35 cellular contexts compared by ENCODE assay signal in genomic region chr3:190314741-190315140, GRCh38. TPM values are rescaled to one million over a fixed set of nuclear protein-coding genes. Genes with fewer than 3 reads are reported as not detected.
"Had no signal": no experiment of that assay in that cellular context is flagged by ENCODE, and none has a peak within 500 bp of the region (broad histone marks: within the 10 kb centered on the region; RNA-seq: fewer than 3 reads in every experiment).

No MANE protein-coding gene starts in this region.

- H3K27me3 ChIP-seq: adrenal gland, ascending aorta, brain microvascular endothelial cell, breast epithelium had no signal

- H3K36me3 Mint-ChIP-seq: activated CD4-positive, alpha-beta memory T cell treated with anti-CD3 and anti-CD28 coated beads for 36 hours; activated naive CD8-positive, alpha-beta T cell treated with anti-CD3 and anti-CD28 coated beads for 36 hours had no signal

- ATAC-seq: activated CD8-positive, alpha-beta T cell treated with anti-CD3 and anti-CD28 coated beads for 36 hours; activated naive CD4-positive, alpha-beta T cell treated with anti-CD3 and anti-CD28 coated beads, Interleukin-2, amount 50 U/mL, for 72 hours; activated T-cell treated with anti-CD3 and anti-CD28 coated beads, Interleukin-2, amount 50 U/mL, for 4 hours; activated T-cell treated with anti-CD3 and anti-CD28 coated beads, Interleukin-2, amount 50 U/mL, for 72 hours; activated T-helper 17 cell treated with anti-CD3 and anti-CD28 coated beads, Interleukin-2, amount 50 U/mL, for 72 hours had no signal

- DNase-seq: activated B cell treated with CpG ODN at 0.5 μM for 24 hours; activated CD4-positive, alpha-beta memory T cell treated with anti-CD3 and anti-CD28 coated beads for 36 hours; activated CD4-positive, alpha-beta T cell treated with anti-CD3 and anti-CD28 coated beads for 4 hours; activated CD4-positive, alpha-beta T cell treated with anti-CD3 and anti-CD28 coated beads, Interleukin-2, amount 10 ng/mL, durations not matched to agents 24 days and 14 days; activated CD4-positive, alpha-beta T cell treated with anti-CD3 and anti-CD28 coated beads, Interleukin-2, amount 50 U/mL, for 1 hour; activated CD4-positive, alpha-beta T cell treated with anti-CD3 and anti-CD28 coated beads, Interleukin-2, amount 50 U/mL, for 4 hours; activated CD4-positive, CD25-positive, alpha-beta regulatory T cell treated with anti-CD3 and anti-CD28 coated beads, Interleukin-2, amount 50 U/mL, for 72 hours; activated CD8-positive, alpha-beta memory T cell treated with anti-CD3 and anti-CD28 coated beads, Interleukin-2, amount 50 U/mL, for 4 hours; activated CD8-positive, alpha-beta T cell treated with anti-CD3 and anti-CD28 coated beads for 36 hours; activated effector memory CD4-positive, alpha-beta T cell treated with anti-CD3 and anti-CD28 coated beads, Interleukin-2, amount 50 U/mL, for 16 hours; activated gamma-delta T cell treated with Interleukin-2 at 50 U/mL for 16 hours; activated naive CD4-positive, alpha-beta T cell; activated naive CD4-positive, alpha-beta T cell treated with anti-CD3 and anti-CD28 coated beads for 36 hours; activated naive CD4-positive, alpha-beta T cell treated with anti-CD3 and anti-CD28 coated beads, Interleukin-2, amount 50 U/mL, for 16 hours; activated naive CD8-positive, alpha-beta T cell treated with anti-CD3 and anti-CD28 coated beads for 36 hours; activated T-cell treated with anti-CD3 and anti-CD28 coated beads for 4 hours; activated T-cell treated with anti-CD3 and anti-CD28 coated beads, Interleukin-2, amount 50 U/mL, for 1 hour; activated T-cell treated with anti-CD3 and anti-CD28 coated beads, Interleukin-2, amount 50 U/mL, for 4 hours; activated T-cell treated with anti-CD3 and anti-CD28 coated beads, Interleukin-2, amount 50 U/mL, for 72 hours; adrenal gland; amygdala; anterior cingulate cortex; brain microvascular endothelial cell; central memory CD4-positive, alpha-beta T cell; T-helper 1 cell; T-helper 2 cell; T-helper 9 cell had no signal

- H3K9me3 ChIP-seq: ascending aorta, breast epithelium had no signal

- H3K27ac ChIP-seq: adrenal gland, ascending aorta, brain microvascular endothelial cell, breast epithelium, VCaP had no signal

- H3K9me3 Mint-ChIP-seq: activated B cell treated with CpG ODN at 0.5 μM for 24 hours; activated CD4-positive, alpha-beta memory T cell treated with anti-CD3 and anti-CD28 coated beads for 36 hours; activated CD4-positive, alpha-beta T cell treated with anti-CD3 and anti-CD28 coated beads, Interleukin-2, amount 10 ng/mL, durations not matched to agents 24 days and 14 days; activated CD8-positive, alpha-beta T cell treated with anti-CD3 and anti-CD28 coated beads for 36 hours; activated naive CD4-positive, alpha-beta T cell treated with anti-CD3 and anti-CD28 coated beads for 36 hours; activated naive CD8-positive, alpha-beta T cell treated with anti-CD3 and anti-CD28 coated beads for 36 hours; activated T-cell treated with anti-CD3 and anti-CD28 coated beads, Interleukin-2, amount 50 U/mL, for 4 hours; activated T-cell treated with anti-CD3 and anti-CD28 coated beads, Interleukin-2, amount 50 U/mL, for 72 hours; activated T-helper 1 cell treated with anti-CD3 and anti-CD28 coated beads, Interleukin-12 subunit alpha, Interleukin-12 subunit beta, Interleukin-2, Interleukin-4 antibody, amounts not matched to agents 30 ng/mL and 10 ng/mL and 1 ng/mL, durations not matched to agents 14 hours and 24 hours and 36 hours; activated T-helper 17 cell treated with anti-CD3 and anti-CD28 coated beads, Interleukin-2, amount 50 U/mL, for 72 hours; T-helper 1 cell treated with Interleukin-12 subunit alpha and Interleukin-12 subunit beta and Interleukin-4 antibody, amounts not matched to agents 30 μg/mL and 1 μg/mL, for 36 hours; T-helper 2 cell treated with Interferon-gamma antibody and Interleukin-4, amounts not matched to agents 5 μg/mL and 100 μg/mL, for 36 hours had no signal

- H3K36me3 ChIP-seq: adrenal gland, ascending aorta, brain microvascular endothelial cell, breast epithelium had no signal

- H3K4me1 Mint-ChIP-seq: activated B cell treated with CpG ODN at 0.5 μM for 24 hours; activated T-helper 17 cell treated with anti-CD3 and anti-CD28 coated beads, Interleukin-2, amount 50 U/mL, for 72 hours had no signal

- H3K4me1 ChIP-seq: ascending aorta, breast epithelium had no signal

- H3K27ac Mint-ChIP-seq: activated B cell treated with CpG ODN at 0.5 μM for 24 hours; activated CD4-positive, alpha-beta memory T cell treated with anti-CD3 and anti-CD28 coated beads for 36 hours; activated CD4-positive, alpha-beta T cell treated with anti-CD3 and anti-CD28 coated beads, Interleukin-2, amount 10 ng/mL, durations not matched to agents 24 days and 14 days; activated CD8-positive, alpha-beta T cell treated with anti-CD3 and anti-CD28 coated beads for 36 hours; activated naive CD4-positive, alpha-beta T cell treated with anti-CD3 and anti-CD28 coated beads for 36 hours; activated naive CD4-positive, alpha-beta T cell treated with anti-CD3 and anti-CD28 coated beads, Interleukin-2, amount 50 U/mL, for 72 hours; activated naive CD8-positive, alpha-beta T cell treated with anti-CD3 and anti-CD28 coated beads for 36 hours; activated T-cell treated with anti-CD3 and anti-CD28 coated beads, Interleukin-2, amount 50 U/mL, for 72 hours; activated T-helper 1 cell treated with anti-CD3 and anti-CD28 coated beads, Interleukin-12 subunit alpha, Interleukin-12 subunit beta, Interleukin-2, Interleukin-4 antibody, amounts not matched to agents 30 ng/mL and 10 ng/mL and 1 ng/mL, durations not matched to agents 14 hours and 24 hours and 36 hours; activated T-helper 17 cell treated with anti-CD3 and anti-CD28 coated beads, Interleukin-2, amount 50 U/mL, for 72 hours; T-helper 1 cell treated with Interleukin-12 subunit alpha and Interleukin-12 subunit beta and Interleukin-4 antibody, amounts not matched to agents 30 μg/mL and 1 μg/mL, for 36 hours; T-helper 2 cell treated with Interferon-gamma antibody and Interleukin-4, amounts not matched to agents 5 μg/mL and 100 μg/mL, for 36 hours had no signal

- H3K4me3 Mint-ChIP-seq: activated B cell treated with CpG ODN at 0.5 μM for 24 hours; activated CD4-positive, alpha-beta memory T cell treated with anti-CD3 and anti-CD28 coated beads for 36 hours; activated CD4-positive, alpha-beta T cell treated with anti-CD3 and anti-CD28 coated beads, Interleukin-2, amount 10 ng/mL, durations not matched to agents 24 days and 14 days; activated CD8-positive, alpha-beta T cell treated with anti-CD3 and anti-CD28 coated beads for 36 hours; activated naive CD4-positive, alpha-beta T cell treated with anti-CD3 and anti-CD28 coated beads for 36 hours; activated naive CD8-positive, alpha-beta T cell treated with anti-CD3 and anti-CD28 coated beads for 36 hours; activated T-cell treated with anti-CD3 and anti-CD28 coated beads, Interleukin-2, amount 50 U/mL, for 4 hours; activated T-cell treated with anti-CD3 and anti-CD28 coated beads, Interleukin-2, amount 50 U/mL, for 72 hours; activated T-helper 1 cell treated with anti-CD3 and anti-CD28 coated beads, Interleukin-12 subunit alpha, Interleukin-12 subunit beta, Interleukin-2, Interleukin-4 antibody, amounts not matched to agents 30 ng/mL and 10 ng/mL and 1 ng/mL, durations not matched to agents 14 hours and 24 hours and 36 hours; activated T-helper 17 cell treated with anti-CD3 and anti-CD28 coated beads, Interleukin-2, amount 50 U/mL, for 72 hours; T-helper 1 cell treated with Interleukin-12 subunit alpha and Interleukin-12 subunit beta and Interleukin-4 antibody, amounts not matched to agents 30 μg/mL and 1 μg/mL, for 36 hours; T-helper 2 cell treated with Interferon-gamma antibody and Interleukin-4, amounts not matched to agents 5 μg/mL and 100 μg/mL, for 36 hours had no signal

- H3K4me3 ChIP-seq: adrenal gland, ascending aorta, breast epithelium had no signal

RNA-seq across cellular contexts. Expression of gene CLDN1, which starts 7.5 kb away (rescaled TPM):
- total RNA-seq: activated B cell treated with CpG ODN at 0.5 μM for 24 hours had no signal
